In genomic region chr14:104690266-104690711, GRCh38 we compare ENCODE assay signal across 8 cellular contexts. TPM values are rescaled to one million over a fixed set of nuclear protein-coding genes. Genes with fewer than 3 reads are reported as not detected.
DNase-seq lines count a peak whose midpoint lies in the region; ATAC-seq and TF ChIP-seq lines count a peak whose summit lies in the region.

No MANE protein-coding gene starts in this region.

- peak overlapping the region; percentile 97 for H3K27ac ChIP-seq in BLaER1

- no peaks in the 10 kb centered on the region for H3K27me3 ChIP-seq in BLaER1

- H3K4me3 ChIP-seq in BLaER1 (peak overlapping the region; percentile 99), NB4 (ENCODE audit: low read depth, low read length) (peak overlapping the region; percentile 67)

- H3K9ac ChIP-seq in BLaER1, result peak overlapping the region; percentile 97

- peaks cover 57% of the 10 kb centered on the region for H4K20me1 ChIP-seq in BLaER1

- peak overlapping the region in 1 of 2 donors; percentile 41 for H3K27ac Mint-ChIP-seq in effector memory CD8-positive, alpha-beta T cell
- no peak overlapping the region for H3K27ac Mint-ChIP-seq in nephron

- DNase-seq in NB4 (ENCODE audit: low read depth) (no peak), mesenteric fat pad (ENCODE audit: low spot score) (no peak), NCI-H2081 (lab: John Stamatoyannopoulos, UW) (no peak), dedifferentiated amniotic fluid mesenchymal stem cell (ENCODE audit: extremely low spot score) (no peak), NCI-H1417 (lab: John Stamatoyannopoulos, UW) (no peak)
- DNase-seq in effector memory CD8-positive, alpha-beta T cell, result no peak

- no peaks in the 10 kb centered on the region for H3K9me3 ChIP-seq in BLaER1

- H3K36me3 Mint-ChIP-seq in effector memory CD8-positive, alpha-beta T cell (ENCODE audit: insufficient read depth), result peaks cover 3% of the 10 kb centered on the region
- H3K36me3 Mint-ChIP-seq in nephron (ENCODE audit: low read depth), result no peaks in the 10 kb centered on the region

- TF ChIP-seq CTCF in NB4 (IDR thresholded peaks at IDR 0.05; ENCODE audit: low read depth, low read length) (no peak), nephron (IDR thresholded peaks at IDR 0.05; ENCODE audit: unreplicated experiment in 3 of 3) (no peak)

- no peaks in the 10 kb centered on the region for H3K9me3 Mint-ChIP-seq in effector memory CD8-positive, alpha-beta T cell
- H3K9me3 Mint-ChIP-seq in nephron, result no peaks in the 10 kb centered on the region

- peaks cover 80% of the 10 kb centered on the region for H3K4me1 ChIP-seq in BLaER1

- H3K27me3 Mint-ChIP-seq in effector memory CD8-positive, alpha-beta T cell, result no peaks in the 10 kb centered on the region
- no peaks in the 10 kb centered on the region for H3K27me3 Mint-ChIP-seq in nephron (ENCODE audit: low read depth)

- H3K4me2 ChIP-seq in BLaER1, result peak overlapping the region; percentile 100

- no peak for TF ChIP-seq POLR2A in NB4 (IDR thresholded peaks at IDR 0.05; ENCODE audit: extremely low read depth, insufficient read length)

- peaks cover 9 to 24% of the 10 kb centered on the region in 2 donors for H3K4me1 Mint-ChIP-seq in effector memory CD8-positive, alpha-beta T cell (ENCODE audit: low read depth in 2 of 2)
- H3K4me1 Mint-ChIP-seq in nephron, result peaks cover 19% of the 10 kb centered on the region

- ATAC-seq in effector memory CD8-positive, alpha-beta T cell (replicated peaks), result no peak

- H3K36me3 ChIP-seq in BLaER1, result peaks cover 32% of the 10 kb centered on the region

- peak overlapping the region; percentile 68 to 74 for H3K4me3 Mint-ChIP-seq in effector memory CD8-positive, alpha-beta T cell
- peak overlapping the region; percentile 72 to 81 (median 81) for H3K4me3 Mint-ChIP-seq in nephron

RNA-seq across cellular contexts. Expression of gene INF2, which starts 0.9 kb away (rescaled TPM):
- 160 TPM for total RNA-seq in mesenteric fat pad

RNA-seq across cellular contexts. Expression of gene ADSS1, which starts 33.7 kb away (rescaled TPM):
- 5.2 TPM for total RNA-seq in mesenteric fat pad
